ENCODE assay signal across 18 cellular contexts in genomic region chr17:27780441-27781404, GRCh38. TPM values are rescaled to one million over a fixed set of nuclear protein-coding genes. Genes with fewer than 3 reads are reported as not detected.
DNase-seq lines count a peak whose midpoint lies in the region; ATAC-seq, FAIRE-seq and TF ChIP-seq lines count a peak whose summit lies in the region.
"Had no signal": no experiment of that assay in that cellular context is flagged by ENCODE, and none has a peak within 500 bp of the region (broad histone marks: within the 10 kb centered on the region; RNA-seq: fewer than 3 reads in every experiment).

No MANE protein-coding gene starts in this region.

- no peak overlapping the region for H2BK5ac ChIP-seq in neuronal stem cell (ENCODE audit: low read length)

- no peak overlapping the region for H3K4me2 ChIP-seq in neuronal stem cell (ENCODE audit: insufficient read depth, low read length, poor library complexity, severe bottlenecking)

- POLR2A ChIA-PET in HEK293 (lab: Yijun Ruan, JAX), result no interaction called here

- H2BK120ac ChIP-seq in neuronal stem cell (ENCODE audit: low read depth, low read length), result no peak overlapping the region

- H2AFZ ChIP-seq in neuronal stem cell (ENCODE audit: low read length), result no peak overlapping the region

- H3K9me3 ChIP-seq in HEK293 (ENCODE audit: control insufficient read depth, insufficient read depth, low read depth, low read length) (no peaks in the 10 kb centered on the region), neuronal stem cell (replicated peaks in 1 of 2; ENCODE audit: control insufficient read depth in 2 of 2, insufficient read depth in 1 of 2, low read depth in 1 of 2, low read length in 2 of 2) (no peaks in the 10 kb centered on the region)

- no peak overlapping the region for H3K4ac ChIP-seq in neuronal stem cell (ENCODE audit: low read length)

- peak; percentile 37 for FAIRE-seq in urothelium cell line (lab: Jason Lieb, UNC)
- FAIRE-seq: GM12891, GM18507 had no signal

- H2BK15ac ChIP-seq in neuronal stem cell (ENCODE audit: low read length), result peak overlapping the region; percentile 27

- H2AK5ac ChIP-seq in neuronal stem cell (ENCODE audit: low read depth, low read length), result no peak overlapping the region

- H4K8ac ChIP-seq in neuronal stem cell (ENCODE audit: low read depth, low read length), result no peak overlapping the region

- H3K79me1 ChIP-seq in neuronal stem cell (ENCODE audit: low read depth, low read length), result no peaks in the 10 kb centered on the region

- TF ChIP-seq CTCF in HEK293 (tag by site-specific recombination; IDR thresholded peaks at IDR 0.05), result no peak
- no peak for TF ChIP-seq CTCF in foreskin fibroblast (IDR thresholded peaks at IDR 0.05; ENCODE audit: low read depth, low read length)

- no peak for DNase-seq in neuronal stem cell (ENCODE audit: low spot score)
- no peak for DNase-seq in urothelium cell line (ENCODE audit: low spot score)
- DNase-seq in foreskin fibroblast, result no peak
- DNase-seq in ureter (ENCODE audit: low spot score), result no peak
- DNase-seq: CD4-positive, alpha-beta T cell; CD8-positive, alpha-beta memory T cell; DMS53; DMS79 treated with DMSO at 0.1 percent for 48 hours; GF-D8; GOT3; H7; HCEC 1CT had no signal

- 0 out of 2 replicates have a peak overlapping the region, but pooled peaks have one; percentile 3 for H3K27ac ChIP-seq in HEK293 (ENCODE audit: extremely low read depth, low read depth, low read length)
- H3K27ac ChIP-seq in neuronal stem cell (replicated peaks; ENCODE audit: low read length), result no peak overlapping the region

- peak overlapping the region; percentile 27 for H3K9ac ChIP-seq in neuronal stem cell (ENCODE audit: low read depth, low read length, poor library complexity)

- WGBS in neuronal stem cell (ENCODE audit: extremely low coverage in 2 of 2, insufficient read length in 2 of 2, insufficient replicate concordance in 1 of 2), 2 donors, result no CpG with 5 or more reads among the region's 25 CpGs

- CTCF ChIA-PET in HEK293 (lab: Yijun Ruan, JAX), result interaction anchor here (0.5 to 1.4 kb wide), 6 partner anchors 26 to 574 kb away, joined by 3 to 12 read pairs (median 4); no protein-coding TSS in a partner anchor

- H3K4me1 ChIP-seq in HEK293 (ENCODE audit: control insufficient read depth, insufficient read depth, low read length) (no peaks in the 10 kb centered on the region), neuronal stem cell (ENCODE audit: control insufficient read depth in 2 of 2, insufficient read depth in 1 of 2, low read depth in 1 of 2, low read length in 2 of 2) (peaks cover 0 to 3% of the 10 kb centered on the region in 2 donors)

- H3K18ac ChIP-seq in neuronal stem cell (ENCODE audit: low read length), result peak overlapping the region; percentile 6

- no peaks in the 10 kb centered on the region for H3K27me3 ChIP-seq in neuronal stem cell (ENCODE audit: control insufficient read depth in 3 of 3, insufficient read depth in 3 of 3, low read depth in 1 of 3, low read length in 3 of 3)

- H3K36me3 ChIP-seq in HEK293 (ENCODE audit: control insufficient read depth in 2 of 2, insufficient read depth in 1 of 2, low read length in 2 of 2) (no peaks in the 10 kb centered on the region), neuronal stem cell (replicated peaks in 1 of 2; ENCODE audit: control insufficient read depth in 2 of 2, insufficient read depth in 2 of 2, low read length in 2 of 2) (no peaks in the 10 kb centered on the region)

- ATAC-seq in GM21381 (IDR thresholded peaks at IDR 0.05; ENCODE audit: unreplicated experiment), result no peak

- H2BK12ac ChIP-seq in neuronal stem cell (ENCODE audit: low read length), result no peak overlapping the region

- no peak overlapping the region for H3K14ac ChIP-seq in neuronal stem cell (ENCODE audit: low read length)

- H3K4me3 ChIP-seq in HEK293 (ENCODE audit: low read depth, low read length), result no peak overlapping the region
- H3K4me3 ChIP-seq in neuronal stem cell (ENCODE audit: low read length in 2 of 2), result no peak overlapping the region
- no peak overlapping the region for H3K4me3 ChIP-seq in foreskin fibroblast (ENCODE audit: low read depth in 1 of 2, low read length in 2 of 2)

- peak overlapping the region; percentile 59 for H3K23ac ChIP-seq in neuronal stem cell (ENCODE audit: low read depth, low read length, poor library complexity)

- H4K91ac ChIP-seq in neuronal stem cell (ENCODE audit: low read depth, low read length, poor library complexity), result no peak overlapping the region

TF ChIP-seq in HEK293, 187 proteins besides CTCF, POLR2A, EP300 and RAD21:
- peak; percentile 58; the same call in 1 of the 2 replicates for TF ChIP-seq ZNF449 (tag by site-specific recombination; IDR thresholded peaks at IDR 0.05)
- no peak for TF ChIP-seq ZNF585B (tag by site-specific recombination; IDR thresholded peaks at IDR 0.05)

RNA-seq across cellular contexts. Expression of gene NOS2, which starts 19.6 kb away (rescaled TPM):
- 2.5 TPM for polyA plus RNA-seq in neuronal stem cell (2013, experiment 1 of 2)
- polyA plus RNA-seq in neuronal stem cell (2013, experiment 2 of 2), result 2.5 TPM
- total RNA-seq in ureter, result 0.23 TPM
- total RNA-seq: A172 had no signal
- polyA plus RNA-seq: CD14-positive monocyte; CD8-positive, alpha-beta memory T cell had no signal
